Comparison of ENCODE assay signal across 16 cellular contexts in genomic region chr4:18111100-18111499, GRCh38.
A peak's percentile ranks its signal among the peaks of the same experiment; 100 is the strongest.
DNase-seq lines count a peak whose midpoint lies in the region; ATAC-seq and TF ChIP-seq lines count a peak whose summit lies in the region.
"Had no signal": no experiment of that assay in that cellular context is flagged by ENCODE, and none has a peak within 500 bp of the region (broad histone marks: within the 10 kb centered on the region; RNA-seq: fewer than 3 reads in every experiment).

No MANE protein-coding gene starts in this region.

- H3K36me3 Mint-ChIP-seq in activated naive CD4-positive, alpha-beta T cell treated with anti-CD3 and anti-CD28 coated beads, Interleukin-2, amount 50 U/mL, for 72 hours = no peaks in the 10 kb centered on the region
- H3K36me3 Mint-ChIP-seq: CD8-positive, alpha-beta memory T cell had no signal

- TF ChIP-seq CTCF in NB4 (IDR thresholded peaks at IDR 0.05; ENCODE audit: low read depth, low read length) = no peak
- no peak for TF ChIP-seq CTCF in fibroblast of villous mesenchyme (IDR thresholded peaks at IDR 0.05; ENCODE audit: insufficient read depth, low read depth, low read length)

- intact Hi-C loops in head of caudate nucleus (cut with DNase I) = no loop called here

- H3K9me3 Mint-ChIP-seq in activated naive CD4-positive, alpha-beta T cell treated with anti-CD3 and anti-CD28 coated beads, Interleukin-2, amount 50 U/mL, for 72 hours = no peaks in the 10 kb centered on the region
- H3K9me3 Mint-ChIP-seq: CD8-positive, alpha-beta memory T cell had no signal

- H3K4me3 ChIP-seq in NB4 (ENCODE audit: low read depth, low read length) (no peak overlapping the region), fibroblast of villous mesenchyme (ENCODE audit: low read depth, low read length) (no peak overlapping the region)

- DNase-seq in NB4 (ENCODE audit: low read depth) = peak; percentile 8
- peak; percentile 2 for DNase-seq in amniotic epithelial cell (ENCODE audit: low read depth)
- peak; percentile 1 for DNase-seq in fibroblast of villous mesenchyme (ENCODE audit: low read depth)
- peak; percentile 2 for DNase-seq in myocyte (ENCODE audit: low read depth)
- DNase-seq in head of caudate nucleus = no peak
- no peak for DNase-seq in activated naive CD4-positive, alpha-beta T cell treated with anti-CD3 and anti-CD28 coated beads, Interleukin-2, amount 50 U/mL, for 72 hours (ENCODE audit: low spot score in 2 of 2)
- no peak for DNase-seq in HCEC 1CT
- DNase-seq: Calu3; CD8-positive, alpha-beta memory T cell; DMS153; Karpas-422; NCI-H1694 treated with DMSO at 0.1 percent for 48 hours; NCI-H446; NCI-H526; Right ventricle myocardium superior had no signal

- ATAC-seq in GM19035 (IDR thresholded peaks at IDR 0.05; ENCODE audit: unreplicated experiment) = no peak
- no peak for ATAC-seq in activated naive CD4-positive, alpha-beta T cell treated with anti-CD3 and anti-CD28 coated beads, Interleukin-2, amount 50 U/mL, for 72 hours

- no peak for TF ChIP-seq POLR2A in NB4 (IDR thresholded peaks at IDR 0.05; ENCODE audit: extremely low read depth, insufficient read length)

- no peak overlapping the region for H3K27ac Mint-ChIP-seq in activated naive CD4-positive, alpha-beta T cell treated with anti-CD3 and anti-CD28 coated beads, Interleukin-2, amount 50 U/mL, for 72 hours
- H3K27ac Mint-ChIP-seq: CD8-positive, alpha-beta memory T cell had no signal

Comparison
In these comparisons a context has a peak if more than half of its experiments do, and no peak if none do; other contexts are left out.
1. DNase-seq: peak in NB4 (single experiment), amniotic epithelial cell (single experiment), fibroblast of villous mesenchyme (single experiment) and myocyte (single experiment); none in head of caudate nucleus (0 of 42), activated naive CD4-positive, alpha-beta T cell treated with anti-CD3 and anti-CD28 coated beads, Interleukin-2, amount 50 U/mL, for 72 hours (0 of 2) and HCEC 1CT (single experiment).